In genomic region chrX:48468247-48468671, GRCh38 we compare ENCODE assay signal across 1 cellular context.
TF ChIP-seq lines count a peak whose summit lies in the region.

No MANE protein-coding gene starts in this region.

TF ChIP-seq in H1, 55 proteins besides CTCF, POLR2A, EP300 and RAD21:
- no peak for TF ChIP-seq ZNF274 (IDR thresholded peaks at IDR 0.05; ENCODE audit: borderline replicate concordance, extremely low read depth, low read length)
- TF ChIP-seq, protein P1, sequence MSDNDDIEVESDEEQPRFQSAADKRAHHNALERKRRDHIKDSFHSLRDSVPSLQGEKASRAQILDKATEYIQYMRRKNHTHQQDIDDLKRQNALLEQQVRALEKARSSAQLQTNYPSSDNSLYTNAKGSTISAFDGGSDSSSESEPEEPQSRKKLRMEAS (IDR thresholded peaks at IDR 0.05) = peak; percentile 46
- TF ChIP-seq, protein P2, sequence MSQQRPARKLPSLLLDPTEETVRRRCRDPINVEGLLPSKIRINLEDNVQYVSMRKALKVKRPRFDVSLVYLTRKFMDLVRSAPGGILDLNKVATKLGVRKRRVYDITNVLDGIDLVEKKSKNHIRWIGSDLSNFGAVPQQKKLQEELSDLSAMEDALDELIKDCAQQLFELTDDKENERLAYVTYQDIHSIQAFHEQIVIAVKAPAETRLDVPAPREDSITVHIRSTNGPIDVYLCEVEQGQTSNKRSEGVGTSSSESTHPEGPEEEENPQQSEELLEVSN (IDR thresholded peaks at IDR 0.05) = peak; percentile 12; the same call in 1 of the 2 replicates
- no peak for TF ChIP-seq CEBPB (IDR thresholded peaks at IDR 0.05; ENCODE audit: low read depth, low read length)
- TF ChIP-seq ASH2L (IDR thresholded peaks at IDR 0.05; ENCODE audit: low read length) = no peak
TF ChIP-seq in H1: peak in this region for 2.
